ENCODE assay signal across 14 cellular contexts in the genomic region with DNA sequence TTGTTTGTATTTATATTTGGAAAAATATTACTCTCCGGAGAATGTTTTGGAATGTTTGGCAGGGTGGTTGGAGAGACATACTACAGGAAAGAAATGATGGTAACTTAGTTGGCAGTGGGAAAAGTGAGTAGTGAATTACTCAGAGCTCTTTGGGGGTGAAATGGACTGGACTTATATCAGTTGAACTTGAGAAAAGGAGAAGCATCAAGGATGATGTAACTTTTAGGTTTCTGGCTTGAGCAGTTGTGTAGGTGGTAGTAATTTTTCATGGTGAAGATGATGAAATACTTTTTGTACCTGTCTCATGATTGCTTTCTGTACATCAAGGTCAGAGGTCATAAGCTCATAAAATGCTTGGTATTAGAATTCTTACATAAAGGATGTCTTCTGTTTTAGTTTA.
DNase-seq lines count a peak whose midpoint lies in the region; FAIRE-seq and TF ChIP-seq lines count a peak whose summit lies in the region.
"Had no signal": no experiment of that assay in that cellular context is flagged by ENCODE, and none has a peak within 500 bp of the region (broad histone marks: within the 10 kb centered on the region; RNA-seq: fewer than 3 reads in every experiment).

No MANE protein-coding gene starts in this region.

- H3K4me2 ChIP-seq in OCI-LY7 (ENCODE audit: low read length), result no peak overlapping the region
- H3K4me2 ChIP-seq in smooth muscle cell, result no peak overlapping the region

- no peak for TF ChIP-seq CTCF in GM13977 (IDR thresholded peaks at IDR 0.05; ENCODE audit: extremely low read depth, insufficient read depth, missing control alignments)
- TF ChIP-seq CTCF in OCI-LY7 (conservative IDR thresholded peaks at IDR 0.05; ENCODE audit: low read length), result no peak
- no peak for TF ChIP-seq CTCF in epithelial cell of esophagus (IDR thresholded peaks at IDR 0.05; ENCODE audit: insufficient read depth, low read depth, low read length, missing control alignments)
- TF ChIP-seq CTCF in smooth muscle cell (IDR thresholded peaks at IDR 0.05; ENCODE audit: borderline replicate concordance, insufficient read depth, poor library complexity, severe bottlenecking), result no peak

- no peaks in the 10 kb centered on the region for H3K79me2 ChIP-seq in OCI-LY7 (ENCODE audit: insufficient read depth, low read depth, low read length)
- H3K79me2 ChIP-seq in smooth muscle cell (ENCODE audit: low read depth), result no peaks in the 10 kb centered on the region

- H4K20me1 ChIP-seq in OCI-LY7 (ENCODE audit: insufficient read depth, low read length), result no peaks in the 10 kb centered on the region
- no peaks in the 10 kb centered on the region for H4K20me1 ChIP-seq in smooth muscle cell (ENCODE audit: low read depth)

- H3K27me3 ChIP-seq in smooth muscle cell (ENCODE audit: low read depth), result no peaks in the 10 kb centered on the region
- H3K27me3 ChIP-seq: suprapubic skin had no signal

- no peaks in the 10 kb centered on the region for H3K4me1 ChIP-seq in OCI-LY7 (ENCODE audit: insufficient read depth, low read length, poor library complexity, severe bottlenecking)
- H3K4me1 ChIP-seq in smooth muscle cell (ENCODE audit: low read depth), result peaks cover 4% of the 10 kb centered on the region
- H3K4me1 ChIP-seq: prostate gland, suprapubic skin had no signal

- CTCF ChIA-PET in OCI-LY7 (lab: Charles Lee; ENCODE audit: unreplicated experiment), result no interaction called here

- H3K27ac ChIP-seq in OCI-LY7 (ENCODE audit: low read depth, low read length, poor library complexity, severe bottlenecking) (no peak overlapping the region), smooth muscle cell (ENCODE audit: low read depth) (no peak overlapping the region)
- H3K27ac ChIP-seq: prostate gland, suprapubic skin had no signal

- no TSS peak for BruUV-seq in OCI-LY7 (replicated peaks; lab: Mats Ljungman, UMichigan)

- no peak overlapping the region for H3K4me3 ChIP-seq in OCI-LY7 (ENCODE audit: low read depth, low read length, poor library complexity, severe bottlenecking)
- no peak overlapping the region for H3K4me3 ChIP-seq in epithelial cell of esophagus (ENCODE audit: low read length)
- H3K4me3 ChIP-seq in skeletal muscle cell (ENCODE audit: low read depth, low read length), result no peak overlapping the region
- no peak overlapping the region for H3K4me3 ChIP-seq in smooth muscle cell
- H3K4me3 ChIP-seq: prostate gland, suprapubic skin had no signal

- H2AFZ ChIP-seq in OCI-LY7 (ENCODE audit: low read length) (no peak overlapping the region), smooth muscle cell (ENCODE audit: low read depth) (no peak overlapping the region)

- in situ Hi-C loops in GM13977 (cut with MboI; ENCODE audit: low pct_unique_long_range_greater_than_20kb, low sequenced_read_pairs, unreplicated experiment), result no loop called here

- POLR2A ChIA-PET in OCI-LY7 (lab: Charles Lee), result interaction anchor here (0.5 to 2.9 kb wide), 5 partner anchors 9 to 58 kb away, joined by 3 to 14 read pairs (median 3); no protein-coding TSS in a partner anchor

- no peak overlapping the region for H3K9ac ChIP-seq in smooth muscle cell (ENCODE audit: low read depth)

- 74% methylated on average over 1 of the region's 1 CpG for WGBS in smooth muscle cell (ENCODE audit: low lambda C conversion rate)

- H3K9me2 ChIP-seq in OCI-LY7 (ENCODE audit: insufficient read depth, low read length), result no peaks in the 10 kb centered on the region

- no peak for FAIRE-seq in HTR-8/SVneo (lab: Jason Lieb, UNC)

- DNase-seq in GM13977 (ENCODE audit: low spot score) (peak; percentile 24), OCI-LY7 (ENCODE audit: low spot score) (peak; percentile 15), epithelial cell of esophagus (ENCODE audit: low read depth) (peak; percentile 74), skeletal muscle cell (ENCODE audit: low read depth) (peak; percentile 70), smooth muscle cell (lab: John Stamatoyannopoulos, UW; ENCODE audit: unreplicated experiment) (no peak), NCI-H510A (lab: John Stamatoyannopoulos, UW) (no peak), HTR-8/SVneo (ENCODE audit: insufficient read length, low spot score) (no peak)
- DNase-seq in activated CD8-positive, alpha-beta memory T cell treated with anti-CD3 and anti-CD28 coated beads, Interleukin-2, amount 50 U/mL, for 48 hours, result no peak
- DNase-seq: activated CD4-positive, alpha-beta T cell treated with anti-CD3 and anti-CD28 coated beads, Interleukin-2, amount 10 ng/mL, durations not matched to agents 24 days and 14 days; CD4-positive, alpha-beta T cell; hypothalamus; NCI-H187 had no signal

- intact Hi-C loops in OCI-LY7 (cut with micrococcal nuclease; ENCODE audit: unreplicated experiment), result no loop called here

- H3K36me3 ChIP-seq in OCI-LY7 (ENCODE audit: insufficient read depth, low read length), result no peaks in the 10 kb centered on the region
- H3K36me3 ChIP-seq in smooth muscle cell (ENCODE audit: low read depth), result no peaks in the 10 kb centered on the region
- H3K36me3 ChIP-seq: prostate gland, suprapubic skin had no signal

- no peaks in the 10 kb centered on the region for H3F3A ChIP-seq in smooth muscle cell (ENCODE audit: low read depth)

- H3K9me3 ChIP-seq in OCI-LY7 (ENCODE audit: low read length), result no peaks in the 10 kb centered on the region
- no peaks in the 10 kb centered on the region for H3K9me3 ChIP-seq in smooth muscle cell (replicated peaks; ENCODE audit: low read depth)
- H3K9me3 ChIP-seq: prostate gland, suprapubic skin had no signal

Comparison
In these comparisons a context has a peak if more than half of its experiments do, and no peak if none do; other contexts are left out.
1. DNase-seq: peak in GM13977 (single experiment), OCI-LY7 (single experiment), epithelial cell of esophagus (single experiment) and skeletal muscle cell (single experiment); none in activated CD8-positive, alpha-beta memory T cell treated with anti-CD3 and anti-CD28 coated beads, Interleukin-2, amount 50 U/mL, for 48 hours (single experiment), smooth muscle cell (single experiment), NCI-H510A (single experiment) and HTR-8/SVneo (single experiment).